Comparison of ENCODE assay signal across 7 cellular contexts in the genomic region with DNA sequence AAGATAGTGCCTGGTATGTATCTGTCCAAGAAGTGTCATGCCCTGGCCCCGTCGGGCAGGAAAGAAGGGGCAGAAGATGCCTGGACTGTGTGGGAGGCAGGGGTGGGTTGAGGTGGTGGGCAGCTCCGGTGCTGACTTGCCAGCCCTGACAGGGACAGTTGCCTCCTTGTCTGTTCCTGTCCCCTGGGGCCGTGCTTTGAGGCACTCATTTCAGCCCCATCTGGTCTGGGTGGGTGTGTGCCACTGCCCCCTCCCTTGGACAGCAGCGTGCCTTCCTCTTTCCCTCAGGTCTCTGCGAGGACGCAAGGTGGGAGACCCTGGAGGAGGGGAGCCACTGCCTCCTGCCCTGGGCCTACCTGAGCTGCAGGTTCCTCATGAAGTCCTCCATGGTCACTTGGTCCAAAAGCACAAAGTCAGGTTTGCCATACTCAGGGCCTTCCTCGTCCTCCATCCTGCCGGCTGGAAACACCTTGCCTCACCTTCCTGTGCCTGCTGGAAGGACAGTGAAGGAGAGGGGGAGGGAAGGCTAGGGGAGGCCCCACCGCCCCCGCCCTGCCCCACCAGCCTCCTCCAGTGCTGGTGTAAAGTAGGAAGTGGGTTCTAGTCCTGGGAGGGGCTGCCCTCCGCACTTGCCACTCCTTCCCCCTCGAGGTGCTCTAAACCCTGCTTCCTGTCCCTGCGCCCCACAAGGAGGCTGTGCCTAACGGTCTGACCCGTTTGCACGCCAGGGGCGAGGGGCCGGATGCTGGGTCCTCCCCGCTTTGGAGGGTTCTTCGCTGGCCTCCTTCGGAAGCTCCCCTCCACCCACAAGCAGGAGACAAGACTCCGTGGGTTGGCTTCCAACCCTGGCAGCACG. TPM values are rescaled to one million over a fixed set of nuclear protein-coding genes. Genes with fewer than 3 reads are reported as not detected.
DNase-seq lines count a peak whose midpoint lies in the region; ATAC-seq and TF ChIP-seq lines count a peak whose summit lies in the region.

A gene (minus strand): TSS at position 505 of the 856 bp plus-strand sequence. CDS start 54 bp downstream, at position 451.

- H3K36me3 Mint-ChIP-seq in effector memory CD8-positive, alpha-beta T cell (ENCODE audit: insufficient read depth), result peaks cover 91% of the 10 kb centered on the region

- H3K9me3 ChIP-seq in spleen, result no peaks in the 10 kb centered on the region

- H3K4me3 Mint-ChIP-seq in effector memory CD8-positive, alpha-beta T cell, result peak within 1 kb of the TSS; percentile 99

- peaks cover 36 to 98% (median 74%) of the 10 kb centered on the region in 6 donors for H3K4me1 ChIP-seq in spleen

- H3K36me3 ChIP-seq in spleen, result peaks cover 0 to 58% (median 43%) of the 10 kb centered on the region in 6 donors

- peak; percentile 72 for ATAC-seq in GM19395 (IDR thresholded peaks at IDR 0.05; ENCODE audit: unreplicated experiment)
- ATAC-seq in HG03442 (IDR thresholded peaks at IDR 0.05; ENCODE audit: unreplicated experiment), result peak; percentile 52
- peak; percentile 80 for ATAC-seq in effector memory CD8-positive, alpha-beta T cell (replicated peaks)

- TF ChIP-seq CTCF in spleen (IDR thresholded peaks at IDR 0.05 in 8 of 11, conservative IDR thresholded peaks at IDR 0.05 in 3 of 11) (peak in 3 of 11 experiments; percentile 13 to 28 (median 27)), lower leg skin (IDR thresholded peaks at IDR 0.05) (no peak)

- intact Hi-C loops in spleen (cut with DNase I; ENCODE audit: low total_unique reads) (loop anchor here (10.0 kb wide), 1 partner anchor 46 kb away; no protein-coding TSS in a partner anchor), lower leg skin (cut with DNase I; ENCODE audit: low total_unique reads) (no loop called here)

- TF ChIP-seq POLR2A in spleen (IDR thresholded peaks at IDR 0.05) (peak in 2 of 3 donors; percentile 5 to 36), lower leg skin (IDR thresholded peaks at IDR 0.05) (no peak)

- no peaks in the 10 kb centered on the region for H3K27me3 ChIP-seq in spleen (replicated peaks in 1 of 7)

- peak; percentile 65 for DNase-seq in activated CD4-positive, alpha-beta T cell treated with anti-CD3 and anti-CD28 coated beads for 1 hour
- DNase-seq in effector memory CD8-positive, alpha-beta T cell, result peak; percentile 84 to 88 (median 87)
- DNase-seq in spleen (peak; percentile 97), HT-29 (ENCODE audit: low spot score) (no peak), lower leg skin (ENCODE audit: low spot score in 2 of 2) (no peak)

- peaks cover 45 to 70% of the 10 kb centered on the region in 2 donors for H3K4me1 Mint-ChIP-seq in effector memory CD8-positive, alpha-beta T cell (ENCODE audit: low read depth in 2 of 2)

- H3K27ac ChIP-seq in spleen, result peak within 1 kb of the TSS; percentile 46 to 94 (median 85)

- H3K27me3 Mint-ChIP-seq in effector memory CD8-positive, alpha-beta T cell, result no peaks in the 10 kb centered on the region

- peak within 1 kb of the TSS; percentile 98 for H3K27ac Mint-ChIP-seq in effector memory CD8-positive, alpha-beta T cell

- 18 to 36% (median 25%) methylated on average over 20 to 24 of the region's 24 CpGs for WGBS in spleen, 5 donors
- WGBS in lower leg skin, 2 donors, result 69 to 73% methylated on average over 21 to 24 of the region's 24 CpGs

- H3K4me3 ChIP-seq in spleen (peak within 1 kb of the TSS; percentile 30 to 82 (median 52)), lower leg skin (ENCODE audit: low read depth, poor library complexity, severe bottlenecking) (no peak within 1 kb of the TSS)

- no peaks in the 10 kb centered on the region for H3K9me3 Mint-ChIP-seq in effector memory CD8-positive, alpha-beta T cell

RNA-seq across cellular contexts. Expression of the gene that starts here (rescaled TPM):
- total RNA-seq in spleen, result 10 to 100 TPM; 36.4 to 68.6 (median 62.1) TPM
- polyA plus RNA-seq in spleen, result 10 to 100 TPM; 27.9 to 61.1 (median 45.6) TPM
- 0.08 and 0.31 TPM in 2 replicates for total RNA-seq in HT-29 (2014; rRNA removed; shearing (Covaris generic))
- 1 to 10 TPM; 1.1 to 3.0 (median 2.2) TPM for total RNA-seq in lower leg skin

Comparison
In these comparisons a context has a peak if more than half of its experiments do, and no peak if none do; other contexts are left out.
1. RNA of the gene that starts here (total RNA-seq): 36.4 to 68.6 TPM in spleen; 1.1 to 3.0 TPM in lower leg skin and 0.08 to 0.31 TPM in HT-29; every median in the first group is over 4 times any median in the second.
2. DNase-seq: peak in activated CD4-positive, alpha-beta T cell treated with anti-CD3 and anti-CD28 coated beads for 1 hour (single experiment), effector memory CD8-positive, alpha-beta T cell (3 of 3) and spleen (single experiment); none in HT-29 (single experiment) and lower leg skin (0 of 2).
3. POLR2A ChIP-seq: peak in spleen (2 of 3); none in lower leg skin (0 of 2).
4. Peak in every context shown above with its lines, with median percentiles within 50 percentile points of each other: ATAC-seq.